ENCODE assay signal across 23 cellular contexts in genomic region chr5:167393328-167393727, GRCh38.
"Had no signal": no experiment of that assay in that cellular context is flagged by ENCODE, and none has a peak within 500 bp of the region (broad histone marks: within the 10 kb centered on the region; RNA-seq: fewer than 3 reads in every experiment).

No MANE protein-coding gene starts in this region.

- H3K4me1 Mint-ChIP-seq: immature natural killer cell; memory B cell; naive B cell; naive thymus-derived CD8-positive, alpha-beta T cell had no signal

- H3K27me3 Mint-ChIP-seq: memory B cell; naive B cell; naive thymus-derived CD8-positive, alpha-beta T cell had no signal

- H3K4me1 ChIP-seq: esophagus muscularis mucosa, foreskin keratinocyte, gastroesophageal sphincter, heart left ventricle, left lung, lower lobe of right lung had no signal

- H3K79me2 ChIP-seq: hepatocyte had no signal

- H3K9me3 ChIP-seq: esophagus muscularis mucosa, gastroesophageal sphincter, heart left ventricle, left lung, lower lobe of right lung had no signal

- H3K4me3 Mint-ChIP-seq: immature natural killer cell; memory B cell; naive B cell; naive thymus-derived CD8-positive, alpha-beta T cell had no signal

- H3K36me3 ChIP-seq: esophagus muscularis mucosa, gastroesophageal sphincter, heart left ventricle, left lung, lower lobe of right lung had no signal

- H3K27ac ChIP-seq: coronary artery, dorsolateral prefrontal cortex, esophagus muscularis mucosa, foreskin keratinocyte, gastroesophageal sphincter, heart left ventricle, hepatocyte, left lung, lower lobe of right lung had no signal

- H3K4me2 ChIP-seq: hepatocyte had no signal

- H3K4me3 ChIP-seq: coronary artery, dorsolateral prefrontal cortex, esophagus muscularis mucosa, gastroesophageal sphincter, heart left ventricle, hepatocyte, left lung, lower lobe of right lung had no signal

- H3K36me3 Mint-ChIP-seq: memory B cell, naive B cell had no signal

- H3K27ac Mint-ChIP-seq: immature natural killer cell; memory B cell; naive thymus-derived CD8-positive, alpha-beta T cell had no signal

- H2AFZ ChIP-seq: hepatocyte had no signal

- DNase-seq: dermis blood vessel endothelial cell; dorsolateral prefrontal cortex; effector CD4-positive, alpha-beta T cell; effector memory CD4-positive, alpha-beta T cell; foreskin keratinocyte; heart left ventricle; hypothalamus; immature natural killer cell; islet precursor cell; kidney; kidney glomerular epithelial cell; left lung; left ventricle myocardium superior; lower lobe of right lung; mesendoderm; midbrain; naive B cell; naive thymus-derived CD8-positive, alpha-beta T cell had no signal

- H3K27me3 ChIP-seq: dorsolateral prefrontal cortex, esophagus muscularis mucosa, gastroesophageal sphincter, heart left ventricle, hepatocyte, left lung had no signal

- ATAC-seq: foreskin keratinocyte; gastroesophageal sphincter; heart left ventricle; left lung; left ventricle myocardium superior; lower lobe of right lung; naive thymus-derived CD8-positive, alpha-beta T cell had no signal
